27 cellular contexts compared by ENCODE assay signal in the genomic region with DNA sequence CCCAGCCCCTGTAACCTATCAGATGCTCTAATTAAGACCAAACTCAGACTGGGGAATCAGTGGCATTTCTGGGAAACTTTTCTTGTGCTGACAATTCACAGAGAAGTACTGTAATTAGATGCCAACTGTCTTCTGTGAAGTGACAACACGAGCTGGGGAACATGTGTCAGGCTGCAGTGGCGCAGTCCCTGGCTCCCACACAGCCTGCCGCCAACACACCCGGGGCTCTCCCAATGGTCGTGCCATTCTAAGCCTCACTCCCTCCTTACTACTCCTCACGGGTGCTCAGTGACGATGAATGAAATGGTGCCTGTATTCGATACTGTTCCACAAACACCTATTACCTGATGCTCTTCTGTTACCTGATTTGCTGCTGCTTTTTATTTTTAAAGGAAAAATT. TPM values are rescaled to one million over a fixed set of nuclear protein-coding genes. Genes with fewer than 3 reads are reported as not detected.
A peak's percentile ranks its signal among the peaks of the same experiment; 100 is the strongest.
DNase-seq lines count a peak whose midpoint lies in the region; ATAC-seq, FAIRE-seq and TF ChIP-seq lines count a peak whose summit lies in the region.
"Had no signal": no experiment of that assay in that cellular context is flagged by ENCODE, and none has a peak within 500 bp of the region (broad histone marks: within the 10 kb centered on the region; RNA-seq: fewer than 3 reads in every experiment).

No MANE protein-coding gene starts in this region.

- H3K27ac ChIP-seq in Panc1 (ENCODE audit: low read length) (peak overlapping the region; percentile 59; the same call in 1 of the 2 replicates), vagina (no peak overlapping the region)
- H3K27ac ChIP-seq: 22Rv1, A549, BLaER1 had no signal

- H3K9me3 ChIP-seq in Panc1 (ENCODE audit: control insufficient read depth, insufficient read depth, low read depth, low read length), result no peaks in the 10 kb centered on the region
- no peaks in the 10 kb centered on the region for H3K9me3 ChIP-seq in vagina
- H3K9me3 ChIP-seq: A549, BE2C, BLaER1 had no signal

- H3K27me3 ChIP-seq in Panc1 (ENCODE audit: control insufficient read depth, insufficient read depth, low read length) (no peaks in the 10 kb centered on the region), vagina (no peaks in the 10 kb centered on the region)
- H3K27me3 ChIP-seq: BE2C, BLaER1 had no signal

- intact Hi-C loops in Panc1 (cut with micrococcal nuclease; ENCODE audit: unreplicated experiment) (no loop called here), vagina (cut with DNase I) (no loop called here)

- TF ChIP-seq CTCF in Panc1 (IDR thresholded peaks at IDR 0.05), result no peak
- no peak for TF ChIP-seq CTCF in vagina (IDR thresholded peaks at IDR 0.05)

- H3K4me1 ChIP-seq in Panc1 (ENCODE audit: control insufficient read depth, insufficient read depth, low read length) (0 out of 2 replicates have a peak, but pooled peaks cover 2% of the 10 kb centered on the region), vagina (no peaks in the 10 kb centered on the region)
- H3K4me1 ChIP-seq: A549, BE2C, BLaER1 had no signal

- no peak for TF ChIP-seq POLR2A in vagina (IDR thresholded peaks at IDR 0.05)

- H3K4me3 ChIP-seq in Panc1 (ENCODE audit: low read depth in 2 of 2, low read length in 2 of 2), result no peak overlapping the region
- H3K4me3 ChIP-seq in vagina, result no peak overlapping the region
- H3K4me3 ChIP-seq: A549, BLaER1 had no signal

- peak; percentile 28 for DNase-seq in Ammon's horn (ENCODE audit: low spot score)
- DNase-seq in Panc1 (ENCODE audit: low read depth, low spot score), result no peak
- DNase-seq in urothelium cell line (ENCODE audit: low spot score), result no peak
- DNase-seq in NCI-H1105 treated with DMSO at 0.1 percent for 48 hours (lab: John Stamatoyannopoulos, UW), result no peak
- no peak for DNase-seq in vagina (ENCODE audit: extremely low spot score in 2 of 2)
- DNase-seq: AML-193; BE2C; C1 segment of cervical spinal cord; CD4-positive, alpha-beta memory T cell; CD4-positive, CD25-positive, alpha-beta regulatory T cell; CD8-positive, alpha-beta memory T cell; COR-L47; DMS 273 treated with DMSO at 0.1 percent for 48 hours; DMS153; DMS53; DMS79; DND-41; GF-D8 had no signal

- ATAC-seq in Panc1, result no peak
- ATAC-seq: A549 had no signal

- CTCF ChIA-PET in Panc1 (lab: Charles Lee), result no interaction called here

- H3K36me3 ChIP-seq in Panc1 (ENCODE audit: control insufficient read depth, insufficient read depth, low read length) (no peaks in the 10 kb centered on the region), vagina (no peaks in the 10 kb centered on the region)
- H3K36me3 ChIP-seq: BE2C, BLaER1 had no signal

- in situ Hi-C loops in Panc1 (cut with HindIII; ENCODE audit: low pct_unique_long_range_greater_than_20kb, low sequenced_read_pairs), result no loop called here

- peak; percentile 83 for FAIRE-seq in urothelium cell line (lab: Jason Lieb, UNC)
- FAIRE-seq: A549, G401.6, GM12891, GM19239 had no signal

- POLR2A ChIA-PET in Panc1 (lab: Charles Lee), result no interaction called here

- BruUV-seq in Panc1 (replicated peaks; lab: Mats Ljungman, UMichigan), result no TSS peak

RNA-seq across cellular contexts. Expression of gene GARIN2, which starts 18.6 kb away (rescaled TPM):
- total RNA-seq in Panc1 (2021; ENCODE audit: unreplicated experiment) (8.9 TPM), vagina (not detected)
- 6.9 TPM for polyA plus RNA-seq in Panc1 (2012; ENCODE audit: insufficient read length)
- total RNA-seq: A172; CD4-positive, alpha-beta memory T cell; CD4-positive, CD25-positive, alpha-beta regulatory T cell; CD8-positive, alpha-beta memory T cell; Daoy had no signal
- polyA plus RNA-seq: CD14-positive monocyte; CD4-positive, alpha-beta memory T cell; CD4-positive, CD25-positive, alpha-beta regulatory T cell; CD8-positive, alpha-beta memory T cell had no signal

RNA-seq across cellular contexts. Expression of gene PALS1, which starts 33.4 kb away (rescaled TPM):
- total RNA-seq in Panc1 (2021; ENCODE audit: unreplicated experiment), result 52.6 TPM
- polyA plus RNA-seq in Panc1 (2012; ENCODE audit: insufficient read length), result 23.0 TPM
- 20.6 TPM for total RNA-seq in vagina
